1 cellular context compared by ENCODE assay signal in the genomic region with DNA sequence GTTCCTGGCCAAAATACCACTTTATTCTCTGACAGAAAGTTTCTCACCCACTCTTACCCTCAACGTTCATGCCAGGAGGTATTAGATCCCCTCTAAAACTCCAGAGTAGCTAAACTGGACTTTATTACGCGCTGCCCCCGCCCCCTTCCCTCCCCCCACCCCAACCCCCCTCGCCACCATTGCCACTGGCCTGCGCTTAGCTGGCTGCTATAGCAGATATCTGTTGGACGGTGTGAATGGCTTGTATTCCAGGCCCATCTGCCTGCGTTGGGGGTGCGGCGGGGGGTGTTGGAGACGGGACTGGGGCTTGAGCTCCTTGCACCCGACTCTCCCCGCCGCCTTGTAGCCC.
TF ChIP-seq lines count a peak whose summit lies in the region.

No MANE protein-coding gene starts in this region.

TF ChIP-seq in endothelial cell of umbilical vein, 7 proteins besides CTCF, POLR2A, EP300 and RAD21:
- TF ChIP-seq POLR2AphosphoS5 (IDR thresholded peaks at IDR 0.05; ENCODE audit: insufficient read depth, low read depth, low read length) (no peak), MAX (IDR thresholded peaks at IDR 0.05; ENCODE audit: insufficient read depth, insufficient read length) (no peak), JUN (IDR thresholded peaks at IDR 0.05; ENCODE audit: borderline replicate concordance, insufficient read depth, insufficient read length, low read depth) (no peak), GATA2 (IDR thresholded peaks at IDR 0.05; ENCODE audit: insufficient read depth, insufficient read length, low read depth, low read length) (no peak), FOS (IDR thresholded peaks at IDR 0.05; ENCODE audit: borderline replicate concordance, insufficient read depth, low read length) (no peak), MYC (IDR thresholded peaks at IDR 0.05; ENCODE audit: low read depth, low read length) (no peak), EZH2 (IDR thresholded peaks at IDR 0.05; ENCODE audit: borderline replicate concordance, low read depth, low read length, severe bottlenecking) (no peak)
